11 cellular contexts compared by ENCODE assay signal in genomic region chr15:68775671-68776476, GRCh38. TPM values are rescaled to one million over a fixed set of nuclear protein-coding genes. Genes with fewer than 3 reads are reported as not detected.
DNase-seq lines count a peak whose midpoint lies in the region; ATAC-seq and TF ChIP-seq lines count a peak whose summit lies in the region.
"Had no signal": no experiment of that assay in that cellular context is flagged by ENCODE, and none has a peak within 500 bp of the region (broad histone marks: within the 10 kb centered on the region; RNA-seq: fewer than 3 reads in every experiment).

No MANE protein-coding gene starts in this region.

- no peak for TF ChIP-seq CTCF in neutrophil (IDR thresholded peaks at IDR 0.05)

- ATAC-seq in activated CD8-positive, alpha-beta memory T cell treated with anti-CD3 and anti-CD28 coated beads, Interleukin-2, amount 10 ng/mL, durations not matched to agents 7 days and 5 days: no peak
- ATAC-seq in Right ventricle myocardium superior (ENCODE audit: poor library complexity): peak; percentile 90

- H3K27me3 ChIP-seq in neutrophil: no peaks in the 10 kb centered on the region

- no peak overlapping the region for H3K4me3 ChIP-seq in neutrophil (ENCODE audit: low read depth in 1 of 2, low read length in 1 of 2)

- H3K4me3 Mint-ChIP-seq in activated CD8-positive, alpha-beta memory T cell treated with anti-CD3 and anti-CD28 coated beads, Interleukin-2, amount 10 ng/mL, durations not matched to agents 7 days and 5 days: no peak overlapping the region
- no peak overlapping the region for H3K4me3 Mint-ChIP-seq in activated T-cell treated with anti-CD3 and anti-CD28 coated beads, Interleukin-2, amount 50 U/mL, for 24 hours
- H3K4me3 Mint-ChIP-seq: activated CD4-positive, alpha-beta T cell treated with anti-CD3 and anti-CD28 coated beads, Interleukin-2, amount 10 ng/mL, durations not matched to agents 7 days and 5 days; central memory CD8-positive, alpha-beta T cell had no signal

- peaks cover 32% of the 10 kb centered on the region for H3K36me3 ChIP-seq in neutrophil

- in situ Hi-C loops in KBM-7 (cut with MboI; ENCODE audit: low pct_unique_long_range_greater_than_20kb, low sequenced_read_pairs): no loop called here

- peak overlapping the region; percentile 98 for H3K27ac ChIP-seq in neutrophil

- H3K9me3 ChIP-seq in neutrophil: no peaks in the 10 kb centered on the region

- intact Hi-C loops in Right ventricle myocardium superior (cut with DNase I): no loop called here

- no peak overlapping the region for H3K27ac Mint-ChIP-seq in activated CD8-positive, alpha-beta memory T cell treated with anti-CD3 and anti-CD28 coated beads, Interleukin-2, amount 10 ng/mL, durations not matched to agents 7 days and 5 days
- no peak overlapping the region for H3K27ac Mint-ChIP-seq in activated T-cell treated with anti-CD3 and anti-CD28 coated beads, Interleukin-2, amount 50 U/mL, for 24 hours
- H3K27ac Mint-ChIP-seq: activated CD4-positive, alpha-beta T cell treated with anti-CD3 and anti-CD28 coated beads, Interleukin-2, amount 10 ng/mL, durations not matched to agents 7 days and 5 days had no signal

- no peaks in the 10 kb centered on the region for H3K27me3 Mint-ChIP-seq in activated CD8-positive, alpha-beta memory T cell treated with anti-CD3 and anti-CD28 coated beads, Interleukin-2, amount 10 ng/mL, durations not matched to agents 7 days and 5 days
- no peaks in the 10 kb centered on the region for H3K27me3 Mint-ChIP-seq in activated T-cell treated with anti-CD3 and anti-CD28 coated beads, Interleukin-2, amount 50 U/mL, for 24 hours
- H3K27me3 Mint-ChIP-seq: activated CD4-positive, alpha-beta T cell treated with anti-CD3 and anti-CD28 coated beads, Interleukin-2, amount 10 ng/mL, durations not matched to agents 7 days and 5 days; central memory CD8-positive, alpha-beta T cell had no signal

- CTCF ChIA-PET in activated CD8-positive, alpha-beta memory T cell treated with anti-CD3 and anti-CD28 coated beads, Interleukin-2, amount 10 ng/mL, durations not matched to agents 7 days and 5 days (lab: Charles Lee): interaction anchor here (0.7 to 0.8 kb wide), 2 partner anchors 53 to 102 kb away, joined by 3 to 4 read pairs; no protein-coding TSS in a partner anchor

- H3K4me1 Mint-ChIP-seq in activated CD8-positive, alpha-beta memory T cell treated with anti-CD3 and anti-CD28 coated beads, Interleukin-2, amount 10 ng/mL, durations not matched to agents 7 days and 5 days: no peaks in the 10 kb centered on the region
- peaks cover 3% of the 10 kb centered on the region for H3K4me1 Mint-ChIP-seq in activated T-cell treated with anti-CD3 and anti-CD28 coated beads, Interleukin-2, amount 50 U/mL, for 24 hours (ENCODE audit: low read depth)
- H3K4me1 Mint-ChIP-seq: central memory CD8-positive, alpha-beta T cell had no signal

- H3K36me3 Mint-ChIP-seq in activated CD8-positive, alpha-beta memory T cell treated with anti-CD3 and anti-CD28 coated beads, Interleukin-2, amount 10 ng/mL, durations not matched to agents 7 days and 5 days: peaks cover 19% of the 10 kb centered on the region
- peaks cover 40% of the 10 kb centered on the region for H3K36me3 Mint-ChIP-seq in activated T-cell treated with anti-CD3 and anti-CD28 coated beads, Interleukin-2, amount 50 U/mL, for 24 hours (ENCODE audit: low read depth)

- peaks cover 44 to 49% of the 10 kb centered on the region in 2 experiments for H3K4me1 ChIP-seq in neutrophil (ENCODE audit: control insufficient read depth in 1 of 2, insufficient read depth in 1 of 2, low read depth in 1 of 2, low read length in 1 of 2)

- no peaks in the 10 kb centered on the region for H3K9me3 Mint-ChIP-seq in activated CD8-positive, alpha-beta memory T cell treated with anti-CD3 and anti-CD28 coated beads, Interleukin-2, amount 10 ng/mL, durations not matched to agents 7 days and 5 days (ENCODE audit: low read depth)
- peaks cover 3% of the 10 kb centered on the region for H3K9me3 Mint-ChIP-seq in activated T-cell treated with anti-CD3 and anti-CD28 coated beads, Interleukin-2, amount 50 U/mL, for 24 hours
- H3K9me3 Mint-ChIP-seq: central memory CD8-positive, alpha-beta T cell had no signal

- peak; percentile 36 for DNase-seq in activated CD8-positive, alpha-beta memory T cell treated with anti-CD3 and anti-CD28 coated beads, Interleukin-2, amount 10 ng/mL, durations not matched to agents 7 days and 5 days
- no peak for DNase-seq in activated CD8-positive, alpha-beta memory T cell treated with anti-CD3 and anti-CD28 coated beads, Interleukin-2, amount 50 U/mL, for 4 hours
- peak; percentile 93 for DNase-seq in Right ventricle myocardium superior
- DNase-seq in ureter (ENCODE audit: low spot score): peak; percentile 79
- DNase-seq in KBM-7: no peak
- DNase-seq in HPDE6-E6E7 (ENCODE audit: extremely low spot score): no peak
- DNase-seq in activated T-cell treated with anti-CD3 and anti-CD28 coated beads, Interleukin-2, amount 50 U/mL, for 24 hours: no peak
- DNase-seq: activated CD4-positive, alpha-beta T cell treated with anti-CD3 and anti-CD28 coated beads, Interleukin-2, amount 10 ng/mL, durations not matched to agents 7 days and 5 days; RPMI8226 had no signal

RNA-seq across cellular contexts. Expression of gene ANP32A, which starts 44.8 kb away (rescaled TPM):
- 100 to 1,000 TPM; 196 to 320 TPM for total RNA-seq in activated CD8-positive, alpha-beta memory T cell treated with anti-CD3 and anti-CD28 coated beads, Interleukin-2, amount 10 ng/mL, durations not matched to agents 7 days and 5 days
- total RNA-seq in Right ventricle myocardium superior (118 TPM), ureter (169 TPM)

Comparison
In these comparisons a context has a peak if more than half of its experiments do, and no peak if none do; other contexts are left out.
1. DNase-seq: peak in activated CD8-positive, alpha-beta memory T cell treated with anti-CD3 and anti-CD28 coated beads, Interleukin-2, amount 10 ng/mL, durations not matched to agents 7 days and 5 days (single experiment), Right ventricle myocardium superior (single experiment) and ureter (single experiment); none in activated CD8-positive, alpha-beta memory T cell treated with anti-CD3 and anti-CD28 coated beads, Interleukin-2, amount 50 U/mL, for 4 hours (single experiment), KBM-7 (single experiment), HPDE6-E6E7 (single experiment) and activated T-cell treated with anti-CD3 and anti-CD28 coated beads, Interleukin-2, amount 50 U/mL, for 24 hours (single experiment).